19 cellular contexts compared by ENCODE assay signal in genomic region chr14:93693914-93694313, GRCh38.
"Had no signal": no experiment of that assay in that cellular context is flagged by ENCODE, and none has a peak within 500 bp of the region (broad histone marks: within the 10 kb centered on the region; RNA-seq: fewer than 3 reads in every experiment).

No MANE protein-coding gene starts in this region.

- H3K9me3 ChIP-seq: mucosa of descending colon, neutrophil, right lobe of liver, suprapubic skin, thyroid gland had no signal

- FAIRE-seq: colon, islet of Langerhans, urothelium cell line had no signal

- ATAC-seq: esophagus mucosa; left lobe of liver; mucosa of descending colon; naive thymus-derived CD8-positive, alpha-beta T cell; psoas muscle; right lobe of liver; stimulated activated effector memory CD8-positive, alpha-beta T cell treated with anti-CD3 and anti-CD28 coated beads, Interleukin-12 subunit alpha, Interleukin-12 subunit beta, amount 100 ng/mL, for 72 hours; stimulated activated naive CD8-positive, alpha-beta T cell treated with anti-CD3 and anti-CD28 coated beads, Interleukin-15, Interleukin-2, amounts not matched to agents 100 U/mL and 50 U/mL, for 24 hours had no signal

- H3K4me3 ChIP-seq: mucosa of descending colon, psoas muscle, right lobe of liver, suprapubic skin, thyroid gland had no signal

- H3K36me3 ChIP-seq: neutrophil, right lobe of liver, suprapubic skin, thyroid gland had no signal

- DNase-seq: cerebellar nuclear complex; mammary epithelial cell; mucosa of descending colon; naive thymus-derived CD8-positive, alpha-beta T cell; psoas muscle; retina; right lobe of liver; stimulated activated CD4-positive, alpha-beta T cell treated with anti-CD3 and anti-CD28 coated beads, Interleukin-4, amount 100 ng/mL, for 1 hour; stimulated activated CD8-positive, alpha-beta memory T cell treated with anti-CD3 and anti-CD28 coated beads, Interleukin-4, amount 100 ng/mL, for 48 hours; stimulated activated naive CD8-positive, alpha-beta T cell treated with anti-CD3 and anti-CD28 coated beads, Interleukin-15, Interleukin-2, amounts not matched to agents 100 U/mL and 50 U/mL, for 24 hours; thyroid gland had no signal

- H3K27me3 ChIP-seq: right lobe of liver, thyroid gland had no signal

- H3K4me1 ChIP-seq: psoas muscle, right lobe of liver, suprapubic skin, thyroid gland had no signal

- H3K27ac ChIP-seq: neutrophil, psoas muscle, right lobe of liver, suprapubic skin, thyroid gland had no signal
